In the genomic region with DNA sequence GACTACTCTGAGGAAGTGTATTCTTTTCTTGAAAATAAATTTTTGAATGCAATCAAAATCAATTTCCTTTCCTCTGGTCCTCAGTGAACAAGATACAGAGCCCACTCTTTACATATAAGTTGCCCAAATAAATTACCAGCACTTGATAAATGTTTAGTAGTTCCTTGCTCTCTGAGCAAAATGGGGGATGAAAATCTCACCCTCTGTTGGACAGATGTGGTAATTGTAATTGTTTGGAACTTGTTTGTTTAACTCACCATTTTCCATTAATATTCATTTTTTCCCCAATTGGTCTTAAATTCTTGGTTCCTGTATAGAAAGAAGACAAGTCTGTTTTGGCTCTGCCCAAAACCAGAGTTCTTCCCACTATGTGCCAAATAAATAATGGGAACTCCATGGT, we compare ENCODE assay signal across 14 cellular contexts.
DNase-seq lines count a peak whose midpoint lies in the region; ATAC-seq and TF ChIP-seq lines count a peak whose summit lies in the region.
"Had no signal": no experiment of that assay in that cellular context is flagged by ENCODE, and none has a peak within 500 bp of the region (broad histone marks: within the 10 kb centered on the region; RNA-seq: fewer than 3 reads in every experiment).

No MANE protein-coding gene starts in this region.

- no peak overlapping the region for H2AFZ ChIP-seq in GM23248
- H2AFZ ChIP-seq in OCI-LY7 (ENCODE audit: low read length), result no peak overlapping the region

- no peaks in the 10 kb centered on the region for H3K27me3 ChIP-seq in GM23248 (replicated peaks; ENCODE audit: insufficient read depth)
- H3K27me3 ChIP-seq: gastrocnemius medialis, testis had no signal

- H3K27me3 Mint-ChIP-seq in endothelial cell (ENCODE audit: unreplicated experiment) (peaks cover 2% of the 10 kb centered on the region), osteocyte (ENCODE audit: unreplicated experiment) (no peaks in the 10 kb centered on the region)

- TF ChIP-seq CTCF in OCI-LY7 (conservative IDR thresholded peaks at IDR 0.05; ENCODE audit: low read length) (peak; percentile 46), endothelial cell (IDR thresholded peaks at IDR 0.05; ENCODE audit: unreplicated experiment) (peak; percentile 57), osteocyte (IDR thresholded peaks at IDR 0.05) (peak; percentile 45)

- H3K36me3 Mint-ChIP-seq in endothelial cell (ENCODE audit: low read depth, unreplicated experiment), result peaks cover 17% of the 10 kb centered on the region
- H3K36me3 Mint-ChIP-seq in osteocyte (ENCODE audit: unreplicated experiment), result no peaks in the 10 kb centered on the region

- POLR2A ChIA-PET in OCI-LY7 (lab: Charles Lee), result no interaction called here

- H3K9me3 ChIP-seq in GM23248 (ENCODE audit: low read depth) (no peaks in the 10 kb centered on the region), OCI-LY7 (ENCODE audit: low read length) (no peaks in the 10 kb centered on the region)
- H3K9me3 ChIP-seq: gastrocnemius medialis, testis had no signal

- H4K20me1 ChIP-seq in GM23248 (ENCODE audit: insufficient read depth), result no peaks in the 10 kb centered on the region
- H4K20me1 ChIP-seq in OCI-LY7 (ENCODE audit: insufficient read depth, low read length), result no peaks in the 10 kb centered on the region

- no peaks in the 10 kb centered on the region for H3K36me3 ChIP-seq in GM23248 (ENCODE audit: low read depth)
- no peaks in the 10 kb centered on the region for H3K36me3 ChIP-seq in OCI-LY7 (ENCODE audit: insufficient read depth, low read length)
- H3K36me3 ChIP-seq: gastrocnemius medialis had no signal

- 0 out of 2 replicates have a peak, but pooled peaks cover 6% of the 10 kb centered on the region for H3K79me2 ChIP-seq in GM23248 (ENCODE audit: insufficient read depth)
- H3K79me2 ChIP-seq in OCI-LY7 (ENCODE audit: insufficient read depth, low read depth, low read length), result no peaks in the 10 kb centered on the region

- H3F3A ChIP-seq in GM23248 (ENCODE audit: insufficient read depth), result 0 out of 2 replicates have a peak, but pooled peaks cover 7% of the 10 kb centered on the region

- DNase-seq in GM23248, result peak; percentile 36
- no peak for DNase-seq in OCI-LY7 (ENCODE audit: low spot score)
- DNase-seq in endothelial cell (ENCODE audit: low spot score), result no peak
- DNase-seq in osteocyte (ENCODE audit: extremely low spot score, unreplicated experiment), result no peak
- DNase-seq in NCI-H2107 treated with DMSO at 0.1 percent for 48 hours (lab: John Stamatoyannopoulos, UW; ENCODE audit: unreplicated experiment), result no peak
- DNase-seq in occipital lobe (lab: John Stamatoyannopoulos, UW), result no peak
- no peak for DNase-seq in DMS53 treated with DMSO at 0.1 percent for 48 hours (lab: John Stamatoyannopoulos, UW; ENCODE audit: unreplicated experiment)
- DNase-seq: activated CD8-positive, alpha-beta memory T cell treated with anti-CD3 and anti-CD28 coated beads for 24 hours; activated naive CD4-positive, alpha-beta T cell; gastrocnemius medialis; NCI-H1092 treated with DMSO at 0.1 percent for 48 hours; NCI-H446 treated with DMSO at 0.1 percent for 48 hours; testis had no signal

- H3K27ac Mint-ChIP-seq in endothelial cell (ENCODE audit: unreplicated experiment) (no peak overlapping the region), osteocyte (ENCODE audit: unreplicated experiment) (no peak overlapping the region)

- BruUV-seq in OCI-LY7 (replicated peaks; lab: Mats Ljungman, UMichigan), result no TSS peak

- H3K4me1 Mint-ChIP-seq in endothelial cell (ENCODE audit: unreplicated experiment), result no peaks in the 10 kb centered on the region
- peaks cover 5% of the 10 kb centered on the region for H3K4me1 Mint-ChIP-seq in osteocyte (ENCODE audit: unreplicated experiment)

- CTCF ChIA-PET in OCI-LY7 (lab: Charles Lee; ENCODE audit: unreplicated experiment), result no interaction called here

- H3K9me2 ChIP-seq in GM23248 (ENCODE audit: insufficient read depth) (no peaks in the 10 kb centered on the region), OCI-LY7 (ENCODE audit: insufficient read depth, low read length) (no peaks in the 10 kb centered on the region)

- no peak overlapping the region for H3K4me3 Mint-ChIP-seq in endothelial cell (ENCODE audit: unreplicated experiment)
- no peak overlapping the region for H3K4me3 Mint-ChIP-seq in osteocyte (ENCODE audit: unreplicated experiment)

- H3K4me1 ChIP-seq in GM23248 (ENCODE audit: insufficient read depth) (peaks cover 4% of the 10 kb centered on the region), OCI-LY7 (ENCODE audit: insufficient read depth, low read length, poor library complexity, severe bottlenecking) (no peaks in the 10 kb centered on the region)
- H3K4me1 ChIP-seq: gastrocnemius medialis, testis had no signal

- in situ Hi-C loops in GM23248 (cut with MboI), result no loop called here

- no peak overlapping the region for H3K4me2 ChIP-seq in GM23248 (ENCODE audit: unreplicated experiment)
- no peak overlapping the region for H3K4me2 ChIP-seq in OCI-LY7 (ENCODE audit: low read length)

- no peak for ATAC-seq in HG03354 (IDR thresholded peaks at IDR 0.05; ENCODE audit: poor library complexity, severe bottlenecking, unreplicated experiment)
- ATAC-seq: gastrocnemius medialis had no signal

- H3K27ac ChIP-seq in GM23248 (no peak overlapping the region), OCI-LY7 (ENCODE audit: low read depth, low read length, poor library complexity, severe bottlenecking) (no peak overlapping the region)
- H3K27ac ChIP-seq: testis had no signal

- no peak overlapping the region for H3K9ac ChIP-seq in GM23248

- H3K9me3 Mint-ChIP-seq in endothelial cell (ENCODE audit: unreplicated experiment) (no peaks in the 10 kb centered on the region), osteocyte (ENCODE audit: unreplicated experiment) (no peaks in the 10 kb centered on the region)

- H3K4me3 ChIP-seq in GM23248 (no peak overlapping the region), OCI-LY7 (ENCODE audit: low read depth, low read length, poor library complexity, severe bottlenecking) (no peak overlapping the region)
- H3K4me3 ChIP-seq: gastrocnemius medialis, testis had no signal

- intact Hi-C loops in OCI-LY7 (cut with micrococcal nuclease; ENCODE audit: unreplicated experiment), result no loop called here
